ENCODE assay signal across 2 cellular contexts in genomic region chr11:647672-648158, GRCh38.
A peak's percentile ranks its signal among the peaks of the same experiment; 100 is the strongest.
TF ChIP-seq lines count a peak whose summit lies in the region.
"Not testable (repeated sequence)": the region's sequence is repeated elsewhere in the genome, so short reads cannot be mapped to it uniquely, and the experiment has no call there.

No MANE protein-coding gene starts in this region.

TF ChIP-seq in HEK293, 187 proteins besides CTCF, POLR2A, EP300 and RAD21:
- TF ChIP-seq EGR2 (tag by site-specific recombination; IDR thresholded peaks at IDR 0.05; ENCODE audit: low read depth) (peak; percentile 71), ZFHX2 (tag by site-specific recombination; conservative IDR thresholded peaks at IDR 0.05) (peak; percentile 63)

TF ChIP-seq in HepG2, 621 proteins besides CTCF, POLR2A, EP300 and RAD21:
- peak; percentile 95 for TF ChIP-seq TBL1XR1 (IDR thresholded peaks at IDR 0.05; ENCODE audit: borderline replicate concordance, low read length, partially characterized antibody)
- peak; percentile 81 for TF ChIP-seq RXRB (CRISPR knock-in tag; IDR thresholded peaks at IDR 0.05; ENCODE audit: borderline replicate concordance)
- TF ChIP-seq CREB1 (IDR thresholded peaks at IDR 0.05): not testable (repeated sequence)
- 0 out of 2 replicates have a peak, but pooled peaks have one; percentile 22 for TF ChIP-seq CREB1 (CRISPR knock-in tag; IDR thresholded peaks at IDR 0.05)
- peak; percentile 54 for TF ChIP-seq AGO2 (optimal IDR thresholded peaks at IDR 0.05; ENCODE audit: low read depth, low read length)
- TF ChIP-seq NR2F2 (IDR thresholded peaks at IDR 0.05; ENCODE audit: borderline replicate concordance, low read depth): 0 out of 2 replicates have a peak, but pooled peaks have one; percentile 43
- TF ChIP-seq ZBTB38 (CRISPR knock-in tag; IDR thresholded peaks at IDR 0.05): peak; percentile 53; the same call in 1 of the 2 replicates
- peak; percentile 89 for TF ChIP-seq ZBTB33 (CRISPR knock-in tag; IDR thresholded peaks at IDR 0.05)
- peak; percentile 97 for TF ChIP-seq RARA (CRISPR knock-in tag; IDR thresholded peaks at IDR 0.05)
- TF ChIP-seq HDAC1 (CRISPR knock-in tag; IDR thresholded peaks at IDR 0.05): peak; percentile 26; the same call in 1 of the 2 replicates
- peak; percentile 86 for TF ChIP-seq SKI (IDR thresholded peaks at IDR 0.05; ENCODE audit: partially characterized antibody)
- TF ChIP-seq TBX2 (CRISPR knock-in tag; IDR thresholded peaks at IDR 0.05; ENCODE audit: borderline replicate concordance): 0 out of 2 replicates have a peak, but pooled peaks have one; percentile 12
- peak; percentile 53; the same call in 1 of the 2 replicates for TF ChIP-seq BCL6 (CRISPR knock-in tag; IDR thresholded peaks at IDR 0.05)
- peak; percentile 58; the same call in 1 of the 2 replicates for TF ChIP-seq NR2F6 (IDR thresholded peaks at IDR 0.05)
- peak; percentile 53; the same call in 1 of the 2 replicates for TF ChIP-seq NR2F6 (CRISPR knock-in tag; IDR thresholded peaks at IDR 0.05)
- peak; percentile 47 for TF ChIP-seq ZNF687 (CRISPR knock-in tag; IDR thresholded peaks at IDR 0.05)
- TF ChIP-seq NR2C2 (CRISPR knock-in tag; IDR thresholded peaks at IDR 0.05; ENCODE audit: borderline replicate concordance): peak; percentile 74
- TF ChIP-seq SKIL (CRISPR knock-in tag; IDR thresholded peaks at IDR 0.05; ENCODE audit: borderline replicate concordance): peak; percentile 87
- TF ChIP-seq ZNF609 (CRISPR knock-in tag; IDR thresholded peaks at IDR 0.05; ENCODE audit: borderline replicate concordance): peak; percentile 28; the same call in 1 of the 2 replicates
- peak; percentile 5; the same call in 1 of the 2 replicates for TF ChIP-seq CEBPG (CRISPR knock-in tag; IDR thresholded peaks at IDR 0.05)
- peak; percentile 96 for TF ChIP-seq RXRA (CRISPR knock-in tag; IDR thresholded peaks at IDR 0.05)
- peak; percentile 86; the same call in 1 of the 2 replicates for TF ChIP-seq NCOR1 (IDR thresholded peaks at IDR 0.05; ENCODE audit: borderline replicate concordance, low read length)
- 0 out of 2 replicates have a peak, but pooled peaks have one; percentile 33 for TF ChIP-seq MED1 (CRISPR knock-in tag; IDR thresholded peaks at IDR 0.05)
TF ChIP-seq in HepG2: peak in this region for 21; not testable (repeated sequence) for 600.
